8 cellular contexts compared by ENCODE assay signal in genomic region chr15:81106560-81106959, GRCh38. TPM values are rescaled to one million over a fixed set of nuclear protein-coding genes. Genes with fewer than 3 reads are reported as not detected.
DNase-seq lines count a peak whose midpoint lies in the region; ATAC-seq and TF ChIP-seq lines count a peak whose summit lies in the region.

No MANE protein-coding gene starts in this region.

- no peaks in the 10 kb centered on the region for H3K27me3 ChIP-seq in GM23248 (replicated peaks; ENCODE audit: insufficient read depth)
- H3K27me3 ChIP-seq in transverse colon = no peaks in the 10 kb centered on the region

- H3K4me2 ChIP-seq in GM23248 (ENCODE audit: unreplicated experiment) = no peak overlapping the region

- TF ChIP-seq CTCF in epithelial cell of esophagus (IDR thresholded peaks at IDR 0.05; ENCODE audit: insufficient read depth, low read depth, low read length, missing control alignments) (peak; percentile 84), transverse colon (IDR thresholded peaks at IDR 0.05) (peak; percentile 64 to 68 (median 65))

- H3K36me3 Mint-ChIP-seq in activated CD4-positive, alpha-beta T cell treated with anti-CD3 and anti-CD28 coated beads, Interleukin-2, amount 10 ng/mL, durations not matched to agents 7 days and 5 days (ENCODE audit: low read depth) = no peaks in the 10 kb centered on the region

- no peak for ATAC-seq in HG03108 (IDR thresholded peaks at IDR 0.05; ENCODE audit: unreplicated experiment)

- no peaks in the 10 kb centered on the region for H3K9me2 ChIP-seq in GM23248 (ENCODE audit: insufficient read depth)

- no peak overlapping the region for H3K9ac ChIP-seq in GM23248

- H3F3A ChIP-seq in GM23248 (ENCODE audit: insufficient read depth) = peaks cover 5% of the 10 kb centered on the region; the same call in 1 of the 2 replicates

- H3K9me3 Mint-ChIP-seq in activated CD4-positive, alpha-beta T cell treated with anti-CD3 and anti-CD28 coated beads, Interleukin-2, amount 10 ng/mL, durations not matched to agents 7 days and 5 days = no peaks in the 10 kb centered on the region

- H3K36me3 ChIP-seq in GM23248 (ENCODE audit: low read depth) (no peaks in the 10 kb centered on the region), transverse colon (no peaks in the 10 kb centered on the region)

- WGBS in GM23248 (ENCODE audit: low coverage in 1 of 2, low lambda C conversion rate in 2 of 2, missing lambda C conversion rate in 2 of 2), 2 experiments = 28 to 32% methylated on average over 6 of the region's 6 CpGs
- WGBS in transverse colon (ENCODE audit: low coverage in 1 of 2), 2 donors = 37% methylated on average over 6 of the region's 6 CpGs; no CpG with 5 or more reads in 1 of the 2 donors

- no peak overlapping the region for H3K27ac ChIP-seq in GM23248
- no peak overlapping the region for H3K27ac ChIP-seq in transverse colon

- H2AFZ ChIP-seq in GM23248 = no peak overlapping the region

- no peaks in the 10 kb centered on the region for H3K79me2 ChIP-seq in GM23248 (ENCODE audit: insufficient read depth)

- no peak overlapping the region for H3K27ac Mint-ChIP-seq in activated CD4-positive, alpha-beta T cell treated with anti-CD3 and anti-CD28 coated beads, Interleukin-2, amount 10 ng/mL, durations not matched to agents 7 days and 5 days

- no peak for TF ChIP-seq POLR2A in transverse colon (IDR thresholded peaks at IDR 0.05)

- no peak overlapping the region for H3K4me3 ChIP-seq in GM23248
- no peak overlapping the region for H3K4me3 ChIP-seq in epithelial cell of esophagus (ENCODE audit: low read length)
- no peak overlapping the region for H3K4me3 ChIP-seq in transverse colon

- peaks cover 26% of the 10 kb centered on the region for H3K27me3 Mint-ChIP-seq in activated CD4-positive, alpha-beta T cell treated with anti-CD3 and anti-CD28 coated beads, Interleukin-2, amount 10 ng/mL, durations not matched to agents 7 days and 5 days

- H3K4me1 ChIP-seq in GM23248 (ENCODE audit: insufficient read depth) (peaks cover under 1% of the 10 kb centered on the region), transverse colon (no peaks in the 10 kb centered on the region)

- POLR2A ChIA-PET in activated CD4-positive, alpha-beta T cell treated with anti-CD3 and anti-CD28 coated beads, Interleukin-2, amount 10 ng/mL, durations not matched to agents 7 days and 5 days (lab: Charles Lee) = no interaction called here

- intact Hi-C loops in transverse colon (cut with DNase I; ENCODE audit: low total_unique reads) = loop anchor here (5.0 kb wide), 1 partner anchor 161 kb away; no protein-coding TSS in a partner anchor

- in situ Hi-C loops in GM23248 (cut with MboI) (loop anchor here (5.0 kb wide), 1 partner anchor 161 kb away; no protein-coding TSS in a partner anchor), transverse colon (cut with MboI; ENCODE audit: low pct_ligation_motif_present in 1 of 4, low pct_unique_long_range_greater_than_20kb in 1 of 4, low sequenced_read_pairs in 3 of 4) (loop anchor here (5.0 to 25.0 kb wide), 5 partner anchors 132 to 306 kb away; no protein-coding TSS in a partner anchor)

- CTCF ChIA-PET in activated CD4-positive, alpha-beta T cell treated with anti-CD3 and anti-CD28 coated beads, Interleukin-2, amount 10 ng/mL, durations not matched to agents 7 days and 5 days (lab: Charles Lee) = interaction anchor here (0.6 to 8.0 kb wide), 6 partner anchors 11 to 161 kb away, joined by 3 to 50 read pairs (median 4); no protein-coding TSS in a partner anchor

- TF ChIP-seq EP300 in transverse colon (IDR thresholded peaks at IDR 0.05; ENCODE audit: low read depth) = no peak

- H4K20me1 ChIP-seq in GM23248 (ENCODE audit: insufficient read depth) = no peaks in the 10 kb centered on the region

- no peaks in the 10 kb centered on the region for H3K9me3 ChIP-seq in GM23248 (ENCODE audit: low read depth)
- H3K9me3 ChIP-seq in transverse colon = no peaks in the 10 kb centered on the region

- no peaks in the 10 kb centered on the region for H3K4me1 Mint-ChIP-seq in activated CD4-positive, alpha-beta T cell treated with anti-CD3 and anti-CD28 coated beads, Interleukin-2, amount 10 ng/mL, durations not matched to agents 7 days and 5 days

- H3K4me3 Mint-ChIP-seq in activated CD4-positive, alpha-beta T cell treated with anti-CD3 and anti-CD28 coated beads, Interleukin-2, amount 10 ng/mL, durations not matched to agents 7 days and 5 days = no peak overlapping the region

- DNase-seq in CD1c-positive myeloid dendritic cell (ENCODE audit: extremely low spot score) (peak; percentile 73), GM23248 (peak; percentile 90), NCI-H446 (lab: John Stamatoyannopoulos, UW) (peak; percentile 12 to 74), epithelial cell of esophagus (ENCODE audit: low read depth) (peak; percentile 80), mucosa of gallbladder (ENCODE audit: low spot score) (peak; percentile 60), transverse colon (peak; percentile 37)
- peak; percentile 47 for DNase-seq in activated CD4-positive, alpha-beta T cell treated with anti-CD3 and anti-CD28 coated beads, Interleukin-2, amount 10 ng/mL, durations not matched to agents 7 days and 5 days

RNA-seq across cellular contexts. Expression of gene CFAP161, which starts 27.5 kb away (rescaled TPM):
- not detected in 2 replicates for total RNA-seq in GM23248 (2014; rRNA removed; shearing (Covaris generic))
- not detected in 2 replicates for polyA plus RNA-seq in GM23248 (2016; fragmentation: Nextera tagmentation; extraction: Ambion mirVana)
- not detected for total RNA-seq in activated CD4-positive, alpha-beta T cell treated with anti-CD3 and anti-CD28 coated beads, Interleukin-2, amount 10 ng/mL, durations not matched to agents 7 days and 5 days
- 0.17 TPM for total RNA-seq in mucosa of gallbladder
- not detected for total RNA-seq in transverse colon

Comparison
In these comparisons a context has a peak if more than half of its experiments do, and no peak if none do; other contexts are left out.
1. DNase-seq: peak in every context shown above with its lines; median percentile 90 in GM23248; 80 in epithelial cell of esophagus; 73 in CD1c-positive myeloid dendritic cell; 60 in mucosa of gallbladder; 47 in activated CD4-positive, alpha-beta T cell treated with anti-CD3 and anti-CD28 coated beads, Interleukin-2, amount 10 ng/mL, durations not matched to agents 7 days and 5 days; 43 in NCI-H446; 37 in transverse colon.